ENCODE assay signal across 10 cellular contexts in the genomic region with DNA sequence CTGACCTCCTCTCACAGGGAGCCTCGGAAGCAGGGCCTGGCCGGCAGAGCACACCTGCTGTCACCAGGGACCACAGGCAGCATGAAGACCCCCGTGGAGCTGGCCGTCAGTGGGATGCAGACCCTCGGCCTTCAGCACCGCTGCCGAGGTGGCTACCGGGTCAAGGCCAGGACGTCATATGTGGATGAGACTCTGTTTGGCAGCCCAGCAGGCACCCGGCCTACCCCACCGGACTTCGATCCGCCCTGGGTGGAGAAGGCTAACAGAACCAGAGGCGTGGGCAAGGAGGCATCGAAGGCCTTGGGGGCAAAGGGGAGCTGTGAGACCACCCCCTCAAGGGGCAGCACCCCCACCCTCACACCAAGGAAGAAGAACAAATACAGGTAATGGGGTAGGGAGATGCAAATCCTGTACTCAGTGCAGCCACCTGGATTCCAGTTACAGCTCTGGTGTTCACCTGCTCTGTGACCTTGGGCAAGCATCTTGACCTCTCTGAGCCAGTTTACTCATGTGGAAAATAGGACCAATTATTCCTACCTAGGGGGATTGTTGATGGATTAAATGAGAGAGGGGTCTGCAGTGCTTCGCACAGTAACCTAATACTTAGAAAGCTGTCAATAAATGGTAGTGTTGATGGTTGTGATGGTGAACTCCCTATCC. TPM values are rescaled to one million over a fixed set of nuclear protein-coding genes. Genes with fewer than 3 reads are reported as not detected.
A peak's percentile ranks its signal among the peaks of the same experiment; 100 is the strongest.
DNase-seq lines count a peak whose midpoint lies in the region; ATAC-seq, FAIRE-seq and TF ChIP-seq lines count a peak whose summit lies in the region.
"Had no signal": no experiment of that assay in that cellular context is flagged by ENCODE, and none has a peak within 500 bp of the region (broad histone marks: within the 10 kb centered on the region; RNA-seq: fewer than 3 reads in every experiment).

No MANE protein-coding gene starts in this region.

- no peak overlapping the region for H3K18ac ChIP-seq in mesendoderm (ENCODE audit: low read length)

- DNase-seq in GM12878 (ENCODE audit: low read depth, low spot score) (no peak), mesendoderm (no peak), NCI-H2081 (lab: John Stamatoyannopoulos, UW) (no peak), GM19238 (ENCODE audit: insufficient read length, low spot score) (no peak)
- DNase-seq: activated effector memory CD4-positive, alpha-beta T cell treated with Interleukin-2 at 50 U/mL for 16 hours had no signal

- H3K56ac ChIP-seq in mesendoderm (ENCODE audit: low read length) = peak overlapping the region; percentile 17

- H4K5ac ChIP-seq in mesendoderm (ENCODE audit: low read length) = no peak overlapping the region

- H2AFZ ChIP-seq in GM12878 (ENCODE audit: control insufficient read depth, low read depth, low read length) = no peak overlapping the region

- H3K9me3 ChIP-seq in HEK293 (ENCODE audit: control insufficient read depth, insufficient read depth, low read depth, low read length) (no peaks in the 10 kb centered on the region), GM12878 (replicated peaks; ENCODE audit: control insufficient read depth, insufficient read depth, low read length) (no peaks in the 10 kb centered on the region)

- no peaks in the 10 kb centered on the region for H4K20me1 ChIP-seq in GM12878 (ENCODE audit: control insufficient read depth, insufficient read depth)

- H3K27me3 ChIP-seq in GM12878 (replicated peaks in 1 of 2; ENCODE audit: control insufficient read depth in 2 of 2, insufficient read depth in 2 of 2, low read length in 1 of 2) (no peaks in the 10 kb centered on the region), mesendoderm (ENCODE audit: insufficient read depth, low read length, poor library complexity) (no peaks in the 10 kb centered on the region)

- RAD21 ChIA-PET in GM12878 (lab: Charles Lee; ENCODE audit: unreplicated experiment) = interaction anchor here (0.5 to 2.4 kb wide), 19 partner anchors 9 to 1089 kb away, joined by 3 to 10 read pairs (median 4); partner anchors contain the start of genes SDSL and SLC8B1

- CTCF ChIA-PET in HEK293 (lab: Yijun Ruan, JAX) (interaction anchor here (0.6 to 1.8 kb wide), 6 partner anchors 8 to 1290 kb away, joined by 3 to 9 read pairs (median 4); no protein-coding TSS in a partner anchor), GM12878 (lab: Yijun Ruan, JAX) (interaction anchor here (0.6 to 3.9 kb wide), 15 partner anchors 9 to 239 kb away, joined by 3 to 24 read pairs (median 4); partner anchors contain the start of gene SLC8B1)

- no peak overlapping the region for H2BK120ac ChIP-seq in mesendoderm (ENCODE audit: low read depth, low read length)

- POLR2A ChIA-PET in HEK293 (lab: Yijun Ruan, JAX) = interaction anchor here (0.5 to 2.2 kb wide), 4 partner anchors 10 to 35 kb away, joined by 3 to 12 read pairs (median 4); partner anchors contain the start of gene TPCN1
- POLR2A ChIA-PET in GM12878 (lab: Charles Lee) = interaction anchor here (0.6 to 2.9 kb wide), 6 partner anchors 18 to 45 kb away, joined by 3 to 21 read pairs (median 3); partner anchors contain the start of gene TPCN1

- H3K23ac ChIP-seq in mesendoderm (ENCODE audit: low read length) = no peak overlapping the region

- no peak for FAIRE-seq in GM12878 (lab: Jason Lieb, UNC)

- H3K27ac ChIP-seq in 22Rv1 = peak overlapping the region; percentile 91
- no peak overlapping the region for H3K27ac ChIP-seq in HEK293 (ENCODE audit: extremely low read depth, low read depth, low read length)
- H3K27ac ChIP-seq in GM12878 (ENCODE audit: control insufficient read depth, insufficient read depth) = 0 out of 2 replicates have a peak overlapping the region, but pooled peaks have one; percentile 18
- H3K27ac ChIP-seq in mesendoderm (ENCODE audit: low read depth, low read length) = no peak overlapping the region

- H3K9ac ChIP-seq in GM12878 (ENCODE audit: control insufficient read depth, insufficient read depth, low read length) (peak overlapping the region; percentile 97; the same call in 1 of the 2 replicates), mesendoderm (ENCODE audit: low read length) (peak overlapping the region; percentile 8)

- H2AK5ac ChIP-seq in mesendoderm (ENCODE audit: low read length) = no peak overlapping the region

- peaks cover 12% of the 10 kb centered on the region for H3K79me1 ChIP-seq in mesendoderm (ENCODE audit: low read length)

- H3K4me3 ChIP-seq in HEK293 (ENCODE audit: low read depth, low read length) = no peak overlapping the region
- H3K4me3 ChIP-seq in GM12878 = peak overlapping the region; percentile 86
- H3K4me3 ChIP-seq in mesendoderm (ENCODE audit: low read length) = no peak overlapping the region

- H3K4me2 ChIP-seq in GM12878 (ENCODE audit: control insufficient read depth, insufficient read depth) = peak overlapping the region; percentile 93
- no peak overlapping the region for H3K4me2 ChIP-seq in mesendoderm (ENCODE audit: low read length)

- H3K79me2 ChIP-seq in GM12878 (ENCODE audit: control insufficient read depth, insufficient read depth, low read length) = peaks cover 47% of the 10 kb centered on the region
- H3K79me2 ChIP-seq in mesendoderm (ENCODE audit: control insufficient read depth, insufficient read depth, low read length) = peaks cover 22% of the 10 kb centered on the region

- H2BK5ac ChIP-seq in mesendoderm (ENCODE audit: low read length) = no peak overlapping the region

- H3K36me3 ChIP-seq in HEK293 (ENCODE audit: control insufficient read depth in 2 of 2, insufficient read depth in 1 of 2, low read length in 2 of 2) (peaks cover 13 to 52% of the 10 kb centered on the region in 2 experiments; a peak in 2 of 3 replicates), GM12878 (ENCODE audit: control insufficient read depth in 2 of 2, insufficient read depth in 2 of 2, low read length in 1 of 2) (peaks cover 5 to 18% of the 10 kb centered on the region in 2 experiments), mesendoderm (ENCODE audit: control insufficient read depth, insufficient read depth, low read length) (peaks cover 4% of the 10 kb centered on the region)

- no peak for TF ChIP-seq EP300 in GM12878 (IDR thresholded peaks at IDR 0.05; ENCODE audit: borderline replicate concordance in 1 of 2, control insufficient read depth in 1 of 2, low read depth in 2 of 2, low read length in 2 of 2)

- TF ChIP-seq POLR2A in GM12878 (IDR thresholded peaks at IDR 0.05; ENCODE audit: low read depth, low read length) = no peak

- no peak for TF ChIP-seq CTCF in 22Rv1 (IDR thresholded peaks at IDR 0.05)
- TF ChIP-seq CTCF in HEK293 (tag by site-specific recombination; IDR thresholded peaks at IDR 0.05) = no peak
- TF ChIP-seq CTCF in GM12878 (IDR thresholded peaks at IDR 0.05 in 2 of 3, conservative IDR thresholded peaks at IDR 0.05 in 1 of 3; ENCODE audit: control insufficient read depth in 2 of 3, extremely low read depth in 1 of 3, insufficient read depth in 1 of 3, low read depth in 3 of 3, low read length in 3 of 3) = no peak

- no peak overlapping the region for H2BK15ac ChIP-seq in mesendoderm (replicated peaks; ENCODE audit: low read depth)

- TF ChIP-seq RAD21 in GM12878 (IDR thresholded peaks at IDR 0.05; ENCODE audit: insufficient read depth, low read depth, low read length) = no peak

- no TSS peak for BruUV-seq in GM12878 (replicated peaks; lab: Mats Ljungman, UMichigan)

- H4K8ac ChIP-seq in mesendoderm (ENCODE audit: low read depth, low read length) = no peak overlapping the region

- H3K4me1 ChIP-seq in HEK293 (ENCODE audit: control insufficient read depth, insufficient read depth, low read length) (peaks cover 3% of the 10 kb centered on the region; the same call in 1 of the 2 replicates), GM12878 (ENCODE audit: control insufficient read depth, insufficient read depth, low read length) (peaks cover 9% of the 10 kb centered on the region), mesendoderm (ENCODE audit: control insufficient read depth, low read depth, low read length) (no peaks in the 10 kb centered on the region)

- intact Hi-C loops in GM12878 (cut with micrococcal nuclease; ENCODE audit: unreplicated experiment) = loop anchor here (2.0 to 5.0 kb wide), 3 partner anchors 22 to 236 kb away; partner anchors contain the start of genes SDSL and TPCN1

- H3K4ac ChIP-seq in mesendoderm (ENCODE audit: low read depth, low read length) = no peak overlapping the region

- in situ Hi-C loops in GM12878 (cut with MboI) = no loop called here

- 79% methylated on average over 16 of the region's 16 CpGs for WGBS in GM12878 (ENCODE audit: insufficient coverage, insufficient replicate concordance, low lambda C conversion rate, missing lambda C conversion rate)
- no CpG with 5 or more reads among the region's 16 CpGs for WGBS in mesendoderm (ENCODE audit: extremely low coverage, insufficient coverage, low lambda C conversion rate)

- SMC1A ChIA-PET in GM12878 (lab: Charles Lee; ENCODE audit: uncharacterized antibody, unreplicated experiment) = interaction anchor here (0.8 to 4.4 kb wide), 15 partner anchors 8 to 238 kb away, joined by 3 to 24 read pairs (median 4); partner anchors contain the start of genes SDSL and SLC8B1

- ATAC-seq in GM12878 (no peak), HG02870 (IDR thresholded peaks at IDR 0.05; ENCODE audit: unreplicated experiment) (no peak), HG03432 (IDR thresholded peaks at IDR 0.05; ENCODE audit: unreplicated experiment) (no peak)

RNA-seq across cellular contexts. Expression of gene RITA1, which starts 1.3 kb away (rescaled TPM):
- 37.9 and 38.4 TPM in 2 replicates for total RNA-seq in GM12878 (2013; cell fraction: nucleolus; rRNA removed)
- 32.8 and 39.6 TPM in 2 replicates for total RNA-seq in GM12878 (2014; rRNA removed)
- total RNA-seq in GM12878 (2014; rRNA removed; fragmentation: Illumina TruSeq; extraction: Trizol) = 16.3 and 18.9 TPM in 2 replicates
- total RNA-seq in GM12878 (2021) = 29.2 and 31.4 TPM in 2 replicates
- 24.5 TPM for polyA plus RNA-seq in GM12878 (2011; ENCODE audit: low read depth)
- 15.2 and 19.9 TPM in 2 replicates for polyA plus RNA-seq in GM12878 (2011; rRNA removed)
- polyA plus RNA-seq in GM12878 (2011; cell fraction: cytosol; rRNA removed) = 29.9 and 37.4 TPM in 2 replicates
- 20.2 and 21.3 TPM in 2 replicates for polyA plus RNA-seq in GM12878 (2011; cell fraction: nucleus; rRNA removed)
- polyA plus RNA-seq in GM12878 (2012) = 16.1 and 17.4 TPM in 2 replicates
- polyA plus RNA-seq in GM12878 (2014; fragmentation: Illumina TruSeq; extraction: Trizol) = 5.3 and 13.7 TPM in 2 replicates
- polyA plus RNA-seq in GM12878 (2014; fragmentation: Nextera tagmentation; extraction: Ambion mirVana) = 1 to 10 TPM; 2.3 to 6.4 TPM
- polyA plus RNA-seq in GM12878 (2014; rRNA removed) = 27.3 and 29.8 TPM in 2 replicates
- polyA plus RNA-seq in GM12878 (2016; fragmentation: Nextera tagmentation; extraction: Ambion mirVana) = 10 to 100 TPM; 37.4 to 39.9 TPM
- 13.3 and 30.4 TPM in 2 replicates for polyA minus RNA-seq in GM12878 (2011; rRNA and poly(A)+ RNA removed)
- 9.5 and 9.9 TPM in 2 replicates for polyA minus RNA-seq in GM12878 (2011; cell fraction: cytosol; rRNA and poly(A)+ RNA removed)
- polyA minus RNA-seq in GM12878 (2011; cell fraction: nucleus; rRNA and poly(A)+ RNA removed) = 10.6 and 25.4 TPM in 2 replicates
- 18.4 TPM for polyA plus RNA-seq in mesendoderm (2013, experiment 1 of 2)
- 18.4 TPM for polyA plus RNA-seq in mesendoderm (2013, experiment 2 of 2)

RNA-seq across cellular contexts. Expression of gene DDX54, which starts 1.5 kb away (rescaled TPM):
- total RNA-seq in GM12878 (2013; cell fraction: nucleolus; rRNA removed) = 71.0 and 82.8 TPM in 2 replicates
- total RNA-seq in GM12878 (2014; rRNA removed) (44.3 and 58.9 TPM in 2 replicates), GM12878 (2014; rRNA removed; fragmentation: Illumina TruSeq; extraction: Trizol) (24.7 and 28.8 TPM in 2 replicates), GM12878 (2021) (94.6 and 115 TPM in 2 replicates)
- polyA plus RNA-seq in GM12878 (2011; ENCODE audit: low read depth) = 14.3 TPM
- polyA plus RNA-seq in GM12878 (2011; rRNA removed) (37.5 and 73.2 TPM in 2 replicates), GM12878 (2014; fragmentation: Illumina TruSeq; extraction: Trizol) (6.2 and 27.9 TPM in 2 replicates), GM12878 (2014; fragmentation: Nextera tagmentation; extraction: Ambion mirVana) (1 to 10 TPM; 1.9 to 8.6 TPM), GM12878 (2014; rRNA removed) (53.7 and 67.0 TPM in 2 replicates), GM12878 (2016; fragmentation: Nextera tagmentation; extraction: Ambion mirVana) (10 to 100 TPM; 69.7 to 71.9 TPM)
- polyA plus RNA-seq in GM12878 (2011; cell fraction: cytosol; rRNA removed) = 85.9 and 87.1 TPM in 2 replicates
- polyA plus RNA-seq in GM12878 (2011; cell fraction: nucleus; rRNA removed) = 94.1 and 163 TPM in 2 replicates
- polyA plus RNA-seq in GM12878 (2012) = 43.7 and 47.2 TPM in 2 replicates
- polyA minus RNA-seq in GM12878 (2011; rRNA and poly(A)+ RNA removed) = 43.9 and 84.0 TPM in 2 replicates
- polyA minus RNA-seq in GM12878 (2011; cell fraction: cytosol; rRNA and poly(A)+ RNA removed) = 28.2 and 42.1 TPM in 2 replicates
- polyA minus RNA-seq in GM12878 (2011; cell fraction: nucleus; rRNA and poly(A)+ RNA removed) = 34.2 and 48.4 TPM in 2 replicates
- 78.4 TPM for polyA plus RNA-seq in mesendoderm (2013, experiment 1 of 2)
- 78.6 TPM for polyA plus RNA-seq in mesendoderm (2013, experiment 2 of 2)

RNA-seq across cellular contexts. Expression of gene TPCN1, which starts 34.5 kb away (rescaled TPM):
- 156 and 161 TPM in 2 replicates for total RNA-seq in GM12878 (2013; cell fraction: nucleolus; rRNA removed)
- total RNA-seq in GM12878 (2014; rRNA removed) = 10.3 and 10.4 TPM in 2 replicates
- total RNA-seq in GM12878 (2014; rRNA removed; fragmentation: Illumina TruSeq; extraction: Trizol) = 7.0 and 8.0 TPM in 2 replicates
- total RNA-seq in GM12878 (2021) = 26.6 and 30.9 TPM in 2 replicates
- 12.0 TPM for polyA plus RNA-seq in GM12878 (2011; ENCODE audit: low read depth)
- 12.8 and 21.7 TPM in 2 replicates for polyA plus RNA-seq in GM12878 (2011; rRNA removed)
- 17.4 and 21.0 TPM in 2 replicates for polyA plus RNA-seq in GM12878 (2011; cell fraction: cytosol; rRNA removed)
- 204 and 236 TPM in 2 replicates for polyA plus RNA-seq in GM12878 (2011; cell fraction: nucleus; rRNA removed)
- polyA plus RNA-seq in GM12878 (2012) = 27.0 and 35.5 TPM in 2 replicates
- 8.3 and 17.1 TPM in 2 replicates for polyA plus RNA-seq in GM12878 (2014; fragmentation: Illumina TruSeq; extraction: Trizol)
- polyA plus RNA-seq in GM12878 (2014; fragmentation: Nextera tagmentation; extraction: Ambion mirVana) = 1 to 10 TPM in 1 of 2 experiments, under 1 TPM in 1; 0.79 to 1.0 TPM
- 24.4 and 26.4 TPM in 2 replicates for polyA plus RNA-seq in GM12878 (2014; rRNA removed)
- polyA plus RNA-seq in GM12878 (2016; fragmentation: Nextera tagmentation; extraction: Ambion mirVana) = 10 to 100 TPM; 22.6 to 24.8 TPM
- polyA minus RNA-seq in GM12878 (2011; rRNA and poly(A)+ RNA removed) = 24.0 and 34.6 TPM in 2 replicates
- polyA minus RNA-seq in GM12878 (2011; cell fraction: cytosol; rRNA and poly(A)+ RNA removed) = 12.4 and 20.2 TPM in 2 replicates
- 41.8 and 67.3 TPM in 2 replicates for polyA minus RNA-seq in GM12878 (2011; cell fraction: nucleus; rRNA and poly(A)+ RNA removed)
- polyA plus RNA-seq in mesendoderm (2013, experiment 1 of 2) = 6.1 TPM
- 7.0 TPM for polyA plus RNA-seq in mesendoderm (2013, experiment 2 of 2)

RNA-seq across cellular contexts. Expression of gene CFAP73, which starts 37.3 kb away (rescaled TPM):
- 0.39 and 0.44 TPM in 2 replicates for total RNA-seq in GM12878 (2013; cell fraction: nucleolus; rRNA removed)
- total RNA-seq in GM12878 (2014; rRNA removed) (not detected in 2 replicates), GM12878 (2014; rRNA removed; fragmentation: Illumina TruSeq; extraction: Trizol) (not detected in 2 replicates), GM12878 (2021) (0.18 TPM in 1 of 2 replicates, not detected in the other)
- not detected for polyA plus RNA-seq in GM12878 (2011; ENCODE audit: low read depth)
- polyA plus RNA-seq in GM12878 (2011; rRNA removed) (not detected in 2 replicates), GM12878 (2014; fragmentation: Illumina TruSeq; extraction: Trizol) (not detected in 2 replicates), GM12878 (2014; fragmentation: Nextera tagmentation; extraction: Ambion mirVana) (not detected), GM12878 (2014; rRNA removed) (not detected in 2 replicates), GM12878 (2016; fragmentation: Nextera tagmentation; extraction: Ambion mirVana) (not detected)
- polyA plus RNA-seq in GM12878 (2011; cell fraction: cytosol; rRNA removed) = 0.07 TPM in 1 of 2 replicates, not detected in the other
- polyA plus RNA-seq in GM12878 (2011; cell fraction: nucleus; rRNA removed) = not detected in 2 replicates
- 0.17 and 0.35 TPM in 2 replicates for polyA plus RNA-seq in GM12878 (2012)
- polyA minus RNA-seq in GM12878 (2011; rRNA and poly(A)+ RNA removed) = not detected in 2 replicates
- polyA minus RNA-seq in GM12878 (2011; cell fraction: cytosol; rRNA and poly(A)+ RNA removed) = not detected in 2 replicates
- polyA minus RNA-seq in GM12878 (2011; cell fraction: nucleus; rRNA and poly(A)+ RNA removed) = not detected in 2 replicates
- polyA plus RNA-seq in mesendoderm (2013, experiment 1 of 2) = 0.03 TPM
- not detected for polyA plus RNA-seq in mesendoderm (2013, experiment 2 of 2)
- total RNA-seq: lung microvascular endothelial cell had no signal

RNA-seq across cellular contexts. Expression of gene RASAL1, which starts 51.2 kb away (rescaled TPM):
- 6.7 and 11.6 TPM in 2 replicates for total RNA-seq in GM12878 (2013; cell fraction: nucleolus; rRNA removed)
- total RNA-seq in GM12878 (2014; rRNA removed) = 1.0 TPM in 1 of 2 replicates, not detected in the other
- total RNA-seq in GM12878 (2014; rRNA removed; fragmentation: Illumina TruSeq; extraction: Trizol) = not detected in 2 replicates
- total RNA-seq in GM12878 (2021) = not detected in 2 replicates
- polyA plus RNA-seq in GM12878 (2011; ENCODE audit: low read depth) = 0.13 TPM
- 0.53 and 0.79 TPM in 2 replicates for polyA plus RNA-seq in GM12878 (2011; rRNA removed)
- 0.84 and 0.88 TPM in 2 replicates for polyA plus RNA-seq in GM12878 (2011; cell fraction: cytosol; rRNA removed)
- 1.8 and 3.5 TPM in 2 replicates for polyA plus RNA-seq in GM12878 (2011; cell fraction: nucleus; rRNA removed)
- 0.24 and 0.31 TPM in 2 replicates for polyA plus RNA-seq in GM12878 (2012)
- polyA plus RNA-seq in GM12878 (2014; fragmentation: Illumina TruSeq; extraction: Trizol) = not detected in 2 replicates
- polyA plus RNA-seq in GM12878 (2014; fragmentation: Nextera tagmentation; extraction: Ambion mirVana) = not detected
- polyA plus RNA-seq in GM12878 (2014; rRNA removed) = 0.04 TPM in 1 of 2 replicates, not detected in the other
- under 1 TPM; 0.12 to 0.25 TPM for polyA plus RNA-seq in GM12878 (2016; fragmentation: Nextera tagmentation; extraction: Ambion mirVana)
- polyA minus RNA-seq in GM12878 (2011; rRNA and poly(A)+ RNA removed) = 0.22 and 1.2 TPM in 2 replicates
- 0.42 TPM in 1 of 2 replicates, not detected in the other for polyA minus RNA-seq in GM12878 (2011; cell fraction: cytosol; rRNA and poly(A)+ RNA removed)
- 0.48 and 1.1 TPM in 2 replicates for polyA minus RNA-seq in GM12878 (2011; cell fraction: nucleus; rRNA and poly(A)+ RNA removed)
- 1.3 TPM for polyA plus RNA-seq in mesendoderm (2013, experiment 1 of 2)
- polyA plus RNA-seq in mesendoderm (2013, experiment 2 of 2) = 1.2 TPM
- total RNA-seq: lung microvascular endothelial cell had no signal

Comparison
In these comparisons a context has a peak if more than half of its experiments do, and no peak if none do; other contexts are left out.
1. H3K27ac ChIP-seq: peak in 22Rv1 (single experiment) and GM12878 (single experiment); none in HEK293 (single experiment) and mesendoderm (single experiment).